ENCODE assay signal across 9 cellular contexts in genomic region chr12:64475518-64475917, GRCh38.
"Had no signal": no experiment of that assay in that cellular context is flagged by ENCODE, and none has a peak within 500 bp of the region (broad histone marks: within the 10 kb centered on the region; RNA-seq: fewer than 3 reads in every experiment).

No MANE protein-coding gene starts in this region.

- H3K27ac ChIP-seq: GM23248, KMS-11 had no signal

- H3K4me2 ChIP-seq: KMS-11 had no signal

- H3K4me3 ChIP-seq: GM23248 had no signal

- H3K4me1 Mint-ChIP-seq: H9 had no signal

- H3K9ac ChIP-seq: GM23248, KMS-11 had no signal

- H3K27ac Mint-ChIP-seq: H9 had no signal

- H3K4me3 Mint-ChIP-seq: H9 had no signal

- ATAC-seq: HCT116 had no signal

- DNase-seq: GM23248, GOT3, H9, IMR-90, KBM-7 had no signal

- FAIRE-seq: H54, HTR-8/SVneo had no signal

- H2AFZ ChIP-seq: GM23248 had no signal
